ENCODE assay signal across 8 cellular contexts in genomic region chr2:69306897-69307695, GRCh38.
DNase-seq lines count a peak whose midpoint lies in the region; ATAC-seq and TF ChIP-seq lines count a peak whose summit lies in the region.

No MANE protein-coding gene starts in this region.

- ATAC-seq in HG02588 (IDR thresholded peaks at IDR 0.05; ENCODE audit: unreplicated experiment): peak; percentile 74

- POLR2A ChIA-PET in GM10248 (lab: Yijun Ruan, JAX): no interaction called here

- H3K9me3 ChIP-seq in ascending aorta: no peaks in the 10 kb centered on the region

- CTCF ChIA-PET in GM10248 (lab: Yijun Ruan, JAX): interaction anchor here (0.9 to 5.5 kb wide), 16 partner anchors 11 to 844 kb away, joined by 3 to 38 read pairs (median 4); no protein-coding TSS in a partner anchor

- no peaks in the 10 kb centered on the region for H3K36me3 ChIP-seq in ascending aorta
- H3K36me3 ChIP-seq in urinary bladder (ENCODE audit: insufficient read depth): no peaks in the 10 kb centered on the region

- 2% methylated on average over 58 of the region's 58 CpGs for WGBS in urinary bladder

- H3K4me1 ChIP-seq in ascending aorta (peaks cover 4 to 42% of the 10 kb centered on the region in 2 donors), urinary bladder (ENCODE audit: insufficient read depth) (no peaks in the 10 kb centered on the region)

- H3K4me3 ChIP-seq in ascending aorta (peak overlapping the region; percentile 64 to 75), urinary bladder (ENCODE audit: low read depth, low read length) (peak overlapping the region; percentile 51)

- no peaks in the 10 kb centered on the region for H3K27me3 ChIP-seq in ascending aorta

- intact Hi-C loops in ascending aorta (cut with DNase I): loop anchor here (1.0 to 5.0 kb wide), 6 partner anchors 50 to 364 kb away; partner anchors contain the start of gene ANTXR1

- H3K27ac ChIP-seq in ascending aorta (peak overlapping the region; percentile 81 to 82), urinary bladder (ENCODE audit: low read depth) (peak overlapping the region; percentile 61)

- TF ChIP-seq CTCF in GM10248 (IDR thresholded peaks at IDR 0.05; ENCODE audit: control extremely low read depth, extremely low read depth, low read depth, missing control alignments): peak; percentile 94
- peak; percentile 78 to 89 (median 86) for TF ChIP-seq CTCF in ascending aorta (IDR thresholded peaks at IDR 0.05)

- DNase-seq in GM10248 (ENCODE audit: extremely low spot score): peak; percentile 92
- DNase-seq in NCI-H1092 (lab: John Stamatoyannopoulos, UW): peak; percentile 43
- peak; percentile 23 to 69 (median 36) for DNase-seq in T-helper 2 cell
- peak; percentile 33 to 92 for DNase-seq in ascending aorta (ENCODE audit: low spot score in 2 of 2)
- peak; percentile 86 for DNase-seq in hepatic stellate cell (ENCODE audit: low spot score)
- peak; percentile 65 for DNase-seq in pulmonary artery endothelial cell (ENCODE audit: low read depth, low spot score)

Comparison
In these comparisons a context has a peak if more than half of its experiments do, and no peak if none do; other contexts are left out.
1. Peak in every context shown above with its lines: DNase-seq, ATAC-seq, H3K4me3 ChIP-seq and H3K27ac ChIP-seq.
2. DNase-seq: peak in every context shown above with its lines; median percentile 92 in GM10248; 86 in hepatic stellate cell; 65 in pulmonary artery endothelial cell; 62 in ascending aorta; 43 in NCI-H1092; 36 in T-helper 2 cell.